ENCODE assay signal across 8 cellular contexts in the genomic region with DNA sequence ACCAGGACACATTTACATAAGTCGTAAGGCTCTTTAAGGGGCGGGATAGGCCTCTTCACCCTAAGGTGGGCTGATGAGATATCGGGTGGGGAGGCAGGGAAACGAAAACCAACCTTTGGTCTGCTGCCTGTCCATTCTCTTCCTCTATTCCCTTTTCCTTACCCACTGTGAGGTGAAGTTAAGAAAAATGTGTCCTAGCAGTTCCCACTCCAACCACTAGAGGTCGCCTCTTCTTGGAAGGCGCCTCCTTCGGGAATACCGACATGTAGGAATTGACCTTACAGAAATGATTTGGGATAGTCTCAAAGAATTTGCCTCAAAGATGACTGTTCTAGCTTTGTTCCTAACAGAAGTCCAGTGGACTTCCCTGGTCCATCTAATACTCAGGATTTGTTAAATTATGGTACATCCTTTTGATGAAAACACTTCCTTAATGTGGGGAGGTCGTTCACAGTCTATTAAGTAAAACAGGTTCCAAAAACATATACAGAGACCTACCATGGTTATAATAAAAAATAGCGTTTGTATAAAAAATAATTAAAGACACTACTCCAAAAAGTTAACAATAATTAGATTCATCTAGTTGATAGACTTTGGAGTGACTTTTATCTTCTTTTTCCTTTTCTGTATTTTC. TPM values are rescaled to one million over a fixed set of nuclear protein-coding genes. Genes with fewer than 3 reads are reported as not detected.
A peak's percentile ranks its signal among the peaks of the same experiment; 100 is the strongest.
DNase-seq lines count a peak whose midpoint lies in the region; ATAC-seq and TF ChIP-seq lines count a peak whose summit lies in the region.

No MANE protein-coding gene starts in this region.

- TF ChIP-seq CTCF in LNCaP clone FGC (IDR thresholded peaks at IDR 0.05; ENCODE audit: control insufficient read depth, extremely low read depth, insufficient read depth) (peak; percentile 94), gastroesophageal sphincter (IDR thresholded peaks at IDR 0.05) (peak; percentile 90 to 100 (median 92))

- peaks cover 4% of the 10 kb centered on the region for H3K36me3 Mint-ChIP-seq in stimulated activated effector memory CD8-positive, alpha-beta T cell treated with anti-CD3 and anti-CD28 coated beads, Interleukin-12 subunit alpha, Interleukin-12 subunit beta, amount 100 ng/mL, for 72 hours

- peak; percentile 74 for DNase-seq in activated effector memory CD4-positive, alpha-beta T cell treated with anti-CD3 and anti-CD28 coated beads, Interleukin-2, amount 50 U/mL, for 16 hours
- no peak for DNase-seq in activated effector memory CD4-positive, alpha-beta T cell treated with Interleukin-2 at 50 U/mL for 16 hours
- DNase-seq in LNCaP clone FGC (ENCODE audit: low read depth): peak; percentile 21
- peak; percentile 19 to 67 for DNase-seq in SW 1271 (lab: John Stamatoyannopoulos, UW)
- DNase-seq in pulmonary artery endothelial cell (ENCODE audit: low read depth, low spot score): peak; percentile 19
- no peak for DNase-seq in stimulated activated effector memory CD8-positive, alpha-beta T cell treated with anti-CD3 and anti-CD28 coated beads, Interleukin-12 subunit alpha, Interleukin-12 subunit beta, amount 100 ng/mL, for 72 hours (ENCODE audit: low spot score in 2 of 2)

- H3K27ac Mint-ChIP-seq in stimulated activated effector memory CD8-positive, alpha-beta T cell treated with anti-CD3 and anti-CD28 coated beads, Interleukin-12 subunit alpha, Interleukin-12 subunit beta, amount 100 ng/mL, for 72 hours: no peak overlapping the region

- no peak for TF ChIP-seq POLR2A in gastroesophageal sphincter (IDR thresholded peaks at IDR 0.05)

- peak; percentile 65 for ATAC-seq in gastroesophageal sphincter
- ATAC-seq in stimulated activated effector memory CD8-positive, alpha-beta T cell treated with anti-CD3 and anti-CD28 coated beads, Interleukin-12 subunit alpha, Interleukin-12 subunit beta, amount 100 ng/mL, for 72 hours: no peak
- ATAC-seq in GM21825 (IDR thresholded peaks at IDR 0.05; ENCODE audit: unreplicated experiment): no peak

- no peaks in the 10 kb centered on the region for H3K27me3 ChIP-seq in gastroesophageal sphincter

- no peak overlapping the region for H3K27ac ChIP-seq in gastroesophageal sphincter

- no peaks in the 10 kb centered on the region for H3K9me3 ChIP-seq in gastroesophageal sphincter

- H3K4me3 ChIP-seq in LNCaP clone FGC (ENCODE audit: low read depth, low read length) (no peak overlapping the region), gastroesophageal sphincter (no peak overlapping the region)

- no peak overlapping the region for H3K4me3 Mint-ChIP-seq in stimulated activated effector memory CD8-positive, alpha-beta T cell treated with anti-CD3 and anti-CD28 coated beads, Interleukin-12 subunit alpha, Interleukin-12 subunit beta, amount 100 ng/mL, for 72 hours

- H3K9me3 Mint-ChIP-seq in stimulated activated effector memory CD8-positive, alpha-beta T cell treated with anti-CD3 and anti-CD28 coated beads, Interleukin-12 subunit alpha, Interleukin-12 subunit beta, amount 100 ng/mL, for 72 hours: no peaks in the 10 kb centered on the region

- 10 to 25% methylated on average over 4 to 8 of the region's 10 CpGs for WGBS in gastroesophageal sphincter (ENCODE audit: low coverage in 1 of 2), 2 donors

- no peaks in the 10 kb centered on the region for H3K4me1 ChIP-seq in gastroesophageal sphincter

- no peak for TF ChIP-seq EP300 in gastroesophageal sphincter (IDR thresholded peaks at IDR 0.05)

- peaks cover 40% of the 10 kb centered on the region for H3K4me1 Mint-ChIP-seq in stimulated activated effector memory CD8-positive, alpha-beta T cell treated with anti-CD3 and anti-CD28 coated beads, Interleukin-12 subunit alpha, Interleukin-12 subunit beta, amount 100 ng/mL, for 72 hours

- H3K36me3 ChIP-seq in gastroesophageal sphincter: peaks cover 0 to 22% of the 10 kb centered on the region in 2 donors

RNA-seq across cellular contexts. Expression of a gene that starts 14.1 kb away (rescaled TPM):
- 1 to 10 TPM in 3 of 4 donors, under 1 TPM in 1; 0.31 to 6.4 (median 2.8) TPM for total RNA-seq in gastroesophageal sphincter
- total RNA-seq in pulmonary artery endothelial cell: 0.74 and 0.99 TPM in 2 replicates

RNA-seq across cellular contexts. Expression of a gene that starts 58.4 kb away (rescaled TPM):
- total RNA-seq in gastroesophageal sphincter: 100 to 1,000 TPM in 2 of 4 donors, 10 to 100 TPM in 2; 88.9 to 115 (median 97.1) TPM
- total RNA-seq in pulmonary artery endothelial cell: 102 and 132 TPM in 2 replicates

Comparison
In these comparisons a context has a peak if more than half of its experiments do, and no peak if none do; other contexts are left out.
1. DNase-seq: peak in activated effector memory CD4-positive, alpha-beta T cell treated with anti-CD3 and anti-CD28 coated beads, Interleukin-2, amount 50 U/mL, for 16 hours (single experiment), LNCaP clone FGC (single experiment), SW 1271 (2 of 2) and pulmonary artery endothelial cell (single experiment); none in activated effector memory CD4-positive, alpha-beta T cell treated with Interleukin-2 at 50 U/mL for 16 hours (single experiment) and stimulated activated effector memory CD8-positive, alpha-beta T cell treated with anti-CD3 and anti-CD28 coated beads, Interleukin-12 subunit alpha, Interleukin-12 subunit beta, amount 100 ng/mL, for 72 hours (0 of 2).